In genomic region chr2:73630662-73631266, GRCh38 we compare ENCODE assay signal across 9 cellular contexts. TPM values are rescaled to one million over a fixed set of nuclear protein-coding genes. Genes with fewer than 3 reads are reported as not detected.
DNase-seq lines count a peak whose midpoint lies in the region; ATAC-seq and TF ChIP-seq lines count a peak whose summit lies in the region.
"Not testable (repeated sequence)": the region's sequence is repeated elsewhere in the genome, so short reads cannot be mapped to it uniquely, and the experiment has no call there.
"Had no signal": no experiment of that assay in that cellular context is flagged by ENCODE, and none has a peak within 500 bp of the region (broad histone marks: within the 10 kb centered on the region; RNA-seq: fewer than 3 reads in every experiment).

No MANE protein-coding gene starts in this region.

- not testable (repeated sequence) for H3K4me2 ChIP-seq in DOHH2 (ENCODE audit: low read length)

- not testable (repeated sequence) for H3K27me3 Mint-ChIP-seq in memory B cell, type B pancreatic cell

- not testable (repeated sequence) for H3K27ac ChIP-seq in DOHH2 (ENCODE audit: low read depth, low read length); HL-60 (replicated peaks)

- not testable (repeated sequence) for H3K9me3 Mint-ChIP-seq in activated naive CD4-positive, alpha-beta T cell treated with anti-CD3 and anti-CD28 coated beads, Interleukin-2, amount 50 U/mL, for 72 hours; memory B cell; type B pancreatic cell

- not testable (repeated sequence) for H4K20me1 ChIP-seq in DOHH2 (ENCODE audit: control insufficient read depth, insufficient read depth, low read depth, low read length)

- not testable (repeated sequence) for H3K4me3 ChIP-seq in DOHH2 (ENCODE audit: low read length); HL-60 (replicated peaks; ENCODE audit: insufficient read depth, low read length); fibroblast of mammary gland (ENCODE audit: control insufficient read depth, low read depth, low read length)

- H3K9me2 ChIP-seq in DOHH2 (replicated peaks; ENCODE audit: control insufficient read depth, low read length), result not testable (repeated sequence)

- H3K9me3 ChIP-seq in DOHH2 (ENCODE audit: control insufficient read depth, insufficient read depth, low read length), result not testable (repeated sequence)

- H3K79me2 ChIP-seq in DOHH2 (ENCODE audit: control insufficient read depth, low read length), result not testable (repeated sequence)

- TF ChIP-seq CTCF in DOHH2 (IDR thresholded peaks at IDR 0.05; ENCODE audit: low read depth, low read length, poor library complexity, severe bottlenecking) (peak; percentile 78), HL-60 (IDR thresholded peaks at IDR 0.05; ENCODE audit: insufficient read depth, low read length) (peak; percentile 16), fibroblast of mammary gland (conservative IDR thresholded peaks at IDR 0.05; ENCODE audit: control insufficient read depth, insufficient read depth, low read depth, low read length) (peak; percentile 39), type B pancreatic cell (conservative IDR thresholded peaks at IDR 0.05) (peak; percentile 81)

- H3K36me3 Mint-ChIP-seq in activated naive CD4-positive, alpha-beta T cell treated with anti-CD3 and anti-CD28 coated beads, Interleukin-2, amount 50 U/mL, for 72 hours, result peaks cover 6 to 10% of the 10 kb centered on the region in 2 donors
- not testable (repeated sequence) for H3K36me3 Mint-ChIP-seq in memory B cell, type B pancreatic cell

- DNase-seq in HL-60 (ENCODE audit: low read depth in 1 of 2, low spot score in 1 of 2); activated naive CD4-positive, alpha-beta T cell treated with anti-CD3 and anti-CD28 coated beads, Interleukin-2, amount 50 U/mL, for 72 hours (ENCODE audit: low spot score in 2 of 2); fibroblast of mammary gland (ENCODE audit: low read depth); type B pancreatic cell (ENCODE audit: extremely low spot score, unreplicated experiment): not testable (repeated sequence)
- peak; percentile 26 for DNase-seq in RKO (ENCODE audit: low spot score)
- peak in 1 of 2 donors; percentile 3 for DNase-seq in memory B cell (ENCODE audit: low spot score in 2 of 2)

- H3F3A ChIP-seq in DOHH2 (ENCODE audit: control insufficient read depth, insufficient read depth), result not testable (repeated sequence)

- H3K27me3 ChIP-seq in DOHH2 (ENCODE audit: control insufficient read depth, low read length); HL-60 (ENCODE audit: insufficient read depth, poor library complexity, severe bottlenecking): not testable (repeated sequence)

- not testable (repeated sequence) for H3K4me1 ChIP-seq in DOHH2 (ENCODE audit: control insufficient read depth, low read length)

- not testable (repeated sequence) for H3K4me1 Mint-ChIP-seq in memory B cell; type B pancreatic cell (ENCODE audit: unreplicated experiment)

- ATAC-seq in GM21526 (IDR thresholded peaks at IDR 0.05; ENCODE audit: low FRiP score, unreplicated experiment) (peak; percentile 48), memory B cell (ENCODE audit: low read depth) (peak; percentile 74)
- ATAC-seq in activated naive CD4-positive, alpha-beta T cell treated with anti-CD3 and anti-CD28 coated beads, Interleukin-2, amount 50 U/mL, for 72 hours, result peak; percentile 79 to 90

- not testable (repeated sequence) for H3K27ac Mint-ChIP-seq in activated naive CD4-positive, alpha-beta T cell treated with anti-CD3 and anti-CD28 coated beads, Interleukin-2, amount 50 U/mL, for 72 hours; memory B cell; type B pancreatic cell

- H3K4me3 Mint-ChIP-seq in memory B cell, type B pancreatic cell: not testable (repeated sequence)

- H3K36me3 ChIP-seq in DOHH2 (ENCODE audit: control insufficient read depth, low read length), result not testable (repeated sequence)

RNA-seq across cellular contexts. Expression of gene NAT8, which starts 11.5 kb away (rescaled TPM):
- not detected for total RNA-seq in activated naive CD4-positive, alpha-beta T cell treated with anti-CD3 and anti-CD28 coated beads, Interleukin-2, amount 50 U/mL, for 72 hours
- 0.40 TPM in 1 of 2 replicates, not detected in the other for total RNA-seq in type B pancreatic cell (ENCODE audit: low replicate concordance)
- total RNA-seq: thyroid gland had no signal

Comparison
In these comparisons a context has a peak if more than half of its experiments do, and no peak if none do; other contexts are left out.
1. CTCF ChIP-seq: peak in every context shown above with its lines; median percentile 81 in type B pancreatic cell; 78 in DOHH2; 39 in fibroblast of mammary gland; 16 in HL-60.